Comparison of ENCODE assay signal across 1 cellular context in the genomic region with DNA sequence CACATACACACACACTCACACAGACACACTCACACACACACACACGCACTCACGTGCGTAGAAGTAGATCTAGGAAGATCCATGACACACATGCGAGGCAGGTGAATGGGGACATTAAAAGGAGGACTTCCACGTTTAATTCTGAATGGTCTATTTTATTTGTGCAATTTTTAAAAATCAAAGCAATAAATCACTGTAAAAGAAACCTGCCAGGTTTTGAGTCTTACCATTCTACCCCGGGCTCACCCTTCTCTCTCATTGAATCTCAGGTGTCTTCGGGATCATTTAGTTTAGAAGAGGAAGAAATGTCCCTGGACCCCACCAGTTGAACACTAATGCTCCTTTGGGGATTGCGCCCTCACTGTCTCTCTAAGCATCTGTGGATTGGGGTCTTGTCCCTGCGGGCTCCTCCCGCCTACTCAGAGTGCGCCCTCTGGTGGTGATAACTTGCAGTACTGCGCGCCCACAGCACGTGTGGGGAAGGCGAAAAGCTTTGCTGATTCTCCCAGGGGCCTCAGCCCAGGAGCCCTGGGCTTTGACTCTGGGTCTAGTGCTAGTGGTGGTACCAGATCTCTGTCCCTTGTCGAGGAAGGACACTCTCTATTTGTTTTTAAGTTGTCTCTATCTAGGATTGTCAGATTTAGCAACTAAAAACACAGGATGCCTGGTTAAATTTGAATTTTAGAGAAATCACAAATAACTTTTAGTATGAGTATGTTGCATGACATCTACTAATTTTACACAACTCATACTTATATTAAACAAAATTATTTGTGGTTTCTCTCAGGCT.
TF ChIP-seq lines count a peak whose summit lies in the region.

No MANE protein-coding gene starts in this region.

TF ChIP-seq in H1, 55 proteins besides CTCF, POLR2A, EP300 and RAD21 (continued from another document):
- TF ChIP-seq, protein P1, sequence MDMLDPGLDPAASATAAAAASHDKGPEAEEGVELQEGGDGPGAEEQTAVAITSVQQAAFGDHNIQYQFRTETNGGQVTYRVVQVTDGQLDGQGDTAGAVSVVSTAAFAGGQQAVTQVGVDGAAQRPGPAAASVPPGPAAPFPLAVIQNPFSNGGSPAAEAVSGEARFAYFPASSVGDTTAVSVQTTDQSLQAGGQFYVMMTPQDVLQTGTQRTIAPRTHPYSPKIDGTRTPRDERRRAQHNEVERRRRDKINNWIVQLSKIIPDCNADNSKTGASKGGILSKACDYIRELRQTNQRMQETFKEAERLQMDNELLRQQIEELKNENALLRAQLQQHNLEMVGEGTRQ (IDR thresholded peaks at IDR 0.05; ENCODE audit: low read length), result 0 out of 2 replicates have a peak, but pooled peaks have one; percentile 13
- peak in 1 of 2 experiments; percentile 92; a peak in 2 of 4 replicates for TF ChIP-seq HDAC2 (IDR thresholded peaks at IDR 0.05; ENCODE audit: borderline replicate concordance in 1 of 2, low read depth in 2 of 2, low read length in 2 of 2)
- peak; percentile 62 for TF ChIP-seq BACH1 (IDR thresholded peaks at IDR 0.05; ENCODE audit: low read length)
- TF ChIP-seq FOSL1 (IDR thresholded peaks at IDR 0.05; ENCODE audit: insufficient read depth, low read depth, low read length), result no peak
- no peak for TF ChIP-seq NRF1 (IDR thresholded peaks at IDR 0.05; ENCODE audit: low read depth, low read length)
- TF ChIP-seq, protein P2, sequence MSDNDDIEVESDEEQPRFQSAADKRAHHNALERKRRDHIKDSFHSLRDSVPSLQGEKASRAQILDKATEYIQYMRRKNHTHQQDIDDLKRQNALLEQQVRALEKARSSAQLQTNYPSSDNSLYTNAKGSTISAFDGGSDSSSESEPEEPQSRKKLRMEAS (IDR thresholded peaks at IDR 0.05), result peak; percentile 95
